1 cellular context compared by ENCODE assay signal in genomic region chr4:25160714-25161598, GRCh38.
TF ChIP-seq lines count a peak whose summit lies in the region.

No MANE protein-coding gene starts in this region.

TF ChIP-seq in GM23338, 12 proteins besides CTCF, POLR2A, EP300 and RAD21 (continued from another document):
- TF ChIP-seq ZNF462 (CRISPR knock-in tag; IDR thresholded peaks at IDR 0.05) = no peak
- no peak for TF ChIP-seq EZH2 (IDR thresholded peaks at IDR 0.05; ENCODE audit: low read depth, unreplicated experiment)
- TF ChIP-seq EZH2phosphoT487 (IDR thresholded peaks at IDR 0.05; ENCODE audit: unreplicated experiment) = no peak
- no peak for TF ChIP-seq CREB1 (CRISPR knock-in tag; IDR thresholded peaks at IDR 0.05; ENCODE audit: low read depth)
